Comparison of ENCODE assay signal across 10 cellular contexts in genomic region chr19:11338164-11338563, GRCh38. TPM values are rescaled to one million over a fixed set of nuclear protein-coding genes. Genes with fewer than 3 reads are reported as not detected.
DNase-seq lines count a peak whose midpoint lies in the region; ATAC-seq, FAIRE-seq and TF ChIP-seq lines count a peak whose summit lies in the region.
"Had no signal": no experiment of that assay in that cellular context is flagged by ENCODE, and none has a peak within 500 bp of the region (broad histone marks: within the 10 kb centered on the region; RNA-seq: fewer than 3 reads in every experiment).

No MANE protein-coding gene starts in this region.

- TF ChIP-seq EP300 in A549 (IDR thresholded peaks at IDR 0.05), result no peak

- no peak for TF ChIP-seq RAD21 in A549 (conservative IDR thresholded peaks at IDR 0.05 in 1 of 2, IDR thresholded peaks at IDR 0.05 in 1 of 2)

- H3K27ac ChIP-seq in A549 (peak overlapping the region in 1 of 2 experiments; percentile 95; a peak in 2 of 6 replicates), HL-60 (replicated peaks) (no peak overlapping the region), duodenal mucosa (ENCODE audit: low read depth, low read length) (no peak overlapping the region)
- H3K27ac ChIP-seq: SK-N-MC had no signal

- no peaks in the 10 kb centered on the region for H3K9me3 Mint-ChIP-seq in natural killer cell treated with Interleukin-12 subunit alpha and Interleukin-12 subunit beta and Interleukin-15 and Interleukin-18, amount 100 ng/mL, for 72 hours
- H3K9me3 Mint-ChIP-seq in T-helper 2 cell treated with Interferon-gamma antibody and Interleukin-4, amounts not matched to agents 5 μg/mL and 100 μg/mL, for 36 hours, result no peaks in the 10 kb centered on the region
- no peaks in the 10 kb centered on the region for H3K9me3 Mint-ChIP-seq in effector memory CD8-positive, alpha-beta T cell

- TF ChIP-seq CTCF in A549 (IDR thresholded peaks at IDR 0.05) (no peak), HL-60 (IDR thresholded peaks at IDR 0.05; ENCODE audit: insufficient read depth, low read length) (no peak)

- CTCF ChIA-PET in A549 (lab: Yijun Ruan, JAX), result interaction anchor here (0.8 to 5.0 kb wide), 4 partner anchors 42 to 144 kb away, joined by 3 to 31 read pairs (median 3); partner anchors contain the start of gene TSPAN16

- H3K27me3 ChIP-seq in HL-60 (ENCODE audit: insufficient read depth, poor library complexity, severe bottlenecking), result no peaks in the 10 kb centered on the region
- H3K27me3 ChIP-seq in duodenal mucosa (ENCODE audit: control insufficient read depth in 1 of 2, insufficient read depth in 2 of 2, low read length in 2 of 2), result no peaks in the 10 kb centered on the region

- peak overlapping the region; percentile 74 for H3K4me3 Mint-ChIP-seq in natural killer cell treated with Interleukin-12 subunit alpha and Interleukin-12 subunit beta and Interleukin-15 and Interleukin-18, amount 100 ng/mL, for 72 hours
- no peak overlapping the region for H3K4me3 Mint-ChIP-seq in T-helper 2 cell treated with Interferon-gamma antibody and Interleukin-4, amounts not matched to agents 5 μg/mL and 100 μg/mL, for 36 hours
- H3K4me3 Mint-ChIP-seq in effector memory CD8-positive, alpha-beta T cell, result peak overlapping the region in 1 of 2 donors; percentile 81

- peak overlapping the region in 1 of 2 donors; percentile 63 for H3K27ac Mint-ChIP-seq in natural killer cell treated with Interleukin-12 subunit alpha and Interleukin-12 subunit beta and Interleukin-15 and Interleukin-18, amount 100 ng/mL, for 72 hours
- H3K27ac Mint-ChIP-seq in T-helper 2 cell treated with Interferon-gamma antibody and Interleukin-4, amounts not matched to agents 5 μg/mL and 100 μg/mL, for 36 hours, result no peak overlapping the region
- no peak overlapping the region for H3K27ac Mint-ChIP-seq in effector memory CD8-positive, alpha-beta T cell

- peak overlapping the region; percentile 52 to 74 for H3K9ac ChIP-seq in duodenal mucosa (ENCODE audit: low read depth in 1 of 2, low read length in 2 of 2)

- DNase-seq in A549 (ENCODE audit: low read depth in 1 of 2, low spot score in 1 of 2) (no peak), HL-60 (ENCODE audit: low read depth in 1 of 2, low spot score in 1 of 2) (no peak)
- no peak for DNase-seq in natural killer cell treated with Interleukin-12 subunit alpha and Interleukin-12 subunit beta and Interleukin-15 and Interleukin-18, amount 100 ng/mL, for 72 hours (ENCODE audit: low spot score)
- no peak for DNase-seq in T-helper 2 cell treated with Interferon-gamma antibody and Interleukin-4, amounts not matched to agents 5 μg/mL and 100 μg/mL, for 36 hours (ENCODE audit: low spot score)
- DNase-seq in activated CD8-positive, alpha-beta memory T cell treated with anti-CD3 and anti-CD28 coated beads, Interleukin-2, amount 50 U/mL, for 48 hours, result no peak
- DNase-seq in effector memory CD8-positive, alpha-beta T cell, result no peak
- DNase-seq: stimulated activated CD4-positive, alpha-beta T cell treated with anti-CD3 and anti-CD28 coated beads, Interleukin-12 subunit alpha, Interleukin-12 subunit beta, amount 100 ng/mL, for 4 hours had no signal

- H3K4me1 ChIP-seq in A549, result peaks cover 14% of the 10 kb centered on the region
- H3K4me1 ChIP-seq in duodenal mucosa (ENCODE audit: control insufficient read depth in 1 of 2, insufficient read depth in 2 of 2, low read length in 2 of 2), result peaks cover 9 to 24% of the 10 kb centered on the region in 2 donors

- no peaks in the 10 kb centered on the region for H3K36me3 Mint-ChIP-seq in natural killer cell treated with Interleukin-12 subunit alpha and Interleukin-12 subunit beta and Interleukin-15 and Interleukin-18, amount 100 ng/mL, for 72 hours
- H3K36me3 Mint-ChIP-seq in T-helper 2 cell treated with Interferon-gamma antibody and Interleukin-4, amounts not matched to agents 5 μg/mL and 100 μg/mL, for 36 hours (ENCODE audit: low read depth), result peaks cover 21% of the 10 kb centered on the region
- peaks cover 23% of the 10 kb centered on the region for H3K36me3 Mint-ChIP-seq in effector memory CD8-positive, alpha-beta T cell (ENCODE audit: insufficient read depth)

- TF ChIP-seq POLR2A in A549 (IDR thresholded peaks at IDR 0.05; ENCODE audit: low read length) (no peak), GM18505 (IDR thresholded peaks at IDR 0.05; ENCODE audit: borderline replicate concordance, extremely low read depth, insufficient read depth, insufficient read length) (no peak)

- ATAC-seq in A549, result no peak
- no peak for ATAC-seq in natural killer cell treated with Interleukin-12 subunit alpha and Interleukin-12 subunit beta and Interleukin-15 and Interleukin-18, amount 100 ng/mL, for 72 hours
- no peak for ATAC-seq in GM18505 (IDR thresholded peaks at IDR 0.05; ENCODE audit: unreplicated experiment)
- ATAC-seq in effector memory CD8-positive, alpha-beta T cell (replicated peaks), result no peak

- peaks cover 10 to 19% of the 10 kb centered on the region in 2 donors for H3K4me1 Mint-ChIP-seq in natural killer cell treated with Interleukin-12 subunit alpha and Interleukin-12 subunit beta and Interleukin-15 and Interleukin-18, amount 100 ng/mL, for 72 hours (ENCODE audit: low read depth in 2 of 2)
- H3K4me1 Mint-ChIP-seq in T-helper 2 cell treated with Interferon-gamma antibody and Interleukin-4, amounts not matched to agents 5 μg/mL and 100 μg/mL, for 36 hours (ENCODE audit: low read depth), result peaks cover 17% of the 10 kb centered on the region
- peaks cover 21 to 23% of the 10 kb centered on the region in 2 donors for H3K4me1 Mint-ChIP-seq in effector memory CD8-positive, alpha-beta T cell (ENCODE audit: low read depth in 2 of 2)

- POLR2A ChIA-PET in A549 (lab: Yijun Ruan, JAX), result interaction anchor here (2.4 kb wide), 1 partner anchor 37 kb away, joined by 13 read pairs; the partner anchor contains the start of gene SWSAP1

- 88% methylated on average over 7 of the region's 7 CpGs for WGBS in A549 (ENCODE audit: missing lambda C conversion rate)

- H3K4me3 ChIP-seq in A549 (no peak overlapping the region), HL-60 (replicated peaks; ENCODE audit: insufficient read depth, low read length) (peak overlapping the region; percentile 80), duodenal mucosa (ENCODE audit: low read depth in 1 of 2, low read length in 2 of 2) (peak overlapping the region; percentile 79)

- FAIRE-seq in A549 (lab: Jason Lieb, UNC), result no peak

- H3K9me3 ChIP-seq in A549, result no peaks in the 10 kb centered on the region
- no peaks in the 10 kb centered on the region for H3K9me3 ChIP-seq in duodenal mucosa (ENCODE audit: control insufficient read depth in 1 of 2, low read length in 2 of 2)

- no peaks in the 10 kb centered on the region for H3K27me3 Mint-ChIP-seq in natural killer cell treated with Interleukin-12 subunit alpha and Interleukin-12 subunit beta and Interleukin-15 and Interleukin-18, amount 100 ng/mL, for 72 hours
- H3K27me3 Mint-ChIP-seq in T-helper 2 cell treated with Interferon-gamma antibody and Interleukin-4, amounts not matched to agents 5 μg/mL and 100 μg/mL, for 36 hours (ENCODE audit: low read depth), result no peaks in the 10 kb centered on the region
- H3K27me3 Mint-ChIP-seq in effector memory CD8-positive, alpha-beta T cell, result no peaks in the 10 kb centered on the region

- peaks cover 10 to 31% of the 10 kb centered on the region in 2 donors for H3K36me3 ChIP-seq in duodenal mucosa (ENCODE audit: control insufficient read depth in 1 of 2, insufficient read depth in 2 of 2, low read length in 2 of 2)

- peak overlapping the region; percentile 85 for H3K4me2 ChIP-seq in A549

RNA-seq across cellular contexts. Expression of gene RAB3D, which starts 1.3 kb away (rescaled TPM):
- polyA plus RNA-seq in A549 (2011; rRNA removed) (22.3 and 26.8 TPM in 2 replicates), A549 (2017; fragmentation: RNase III; extraction: RNeasy Plus Mini Kit Qiagen cat#74134 plus additional on column Dnase treatment) (4.1 to 5.6 TPM (median 4.8 TPM) in 3 replicates)
- polyA plus RNA-seq in A549 (2012; cell fraction: cytosol; rRNA removed), result 13.2 and 14.0 TPM in 2 replicates
- 6.9 and 9.4 TPM in 2 replicates for polyA plus RNA-seq in A549 (2012; cell fraction: nucleus; rRNA removed)
- polyA minus RNA-seq in A549 (2011; rRNA and poly(A)+ RNA removed), result 95.2 and 136 TPM in 2 replicates
- 10 to 100 TPM; 17.5 to 33.4 TPM for total RNA-seq in natural killer cell treated with Interleukin-12 subunit alpha and Interleukin-12 subunit beta and Interleukin-15 and Interleukin-18, amount 100 ng/mL, for 72 hours

RNA-seq across cellular contexts. Expression of gene TMEM205, which starts 7.9 kb away (rescaled TPM):
- polyA plus RNA-seq in A549 (2011; rRNA removed) (183 and 230 TPM in 2 replicates), A549 (2017; fragmentation: RNase III; extraction: RNeasy Plus Mini Kit Qiagen cat#74134 plus additional on column Dnase treatment) (91.6 to 92.6 TPM (median 92.3 TPM) in 3 replicates)
- 269 and 277 TPM in 2 replicates for polyA plus RNA-seq in A549 (2012; cell fraction: cytosol; rRNA removed)
- 218 and 264 TPM in 2 replicates for polyA plus RNA-seq in A549 (2012; cell fraction: nucleus; rRNA removed)
- polyA minus RNA-seq in A549 (2011; rRNA and poly(A)+ RNA removed), result 135 and 193 TPM in 2 replicates
- 10 to 100 TPM; 35.8 to 54.3 TPM for total RNA-seq in natural killer cell treated with Interleukin-12 subunit alpha and Interleukin-12 subunit beta and Interleukin-15 and Interleukin-18, amount 100 ng/mL, for 72 hours

RNA-seq across cellular contexts. Expression of gene CCDC159, which starts 8.2 kb away (rescaled TPM):
- polyA plus RNA-seq in A549 (2011; rRNA removed) (11.3 and 12.2 TPM in 2 replicates), A549 (2017; fragmentation: RNase III; extraction: RNeasy Plus Mini Kit Qiagen cat#74134 plus additional on column Dnase treatment) (8.4 to 11.2 TPM (median 8.6 TPM) in 3 replicates)
- polyA plus RNA-seq in A549 (2012; cell fraction: cytosol; rRNA removed), result 7.5 and 7.9 TPM in 2 replicates
- 40.2 and 53.1 TPM in 2 replicates for polyA plus RNA-seq in A549 (2012; cell fraction: nucleus; rRNA removed)
- polyA minus RNA-seq in A549 (2011; rRNA and poly(A)+ RNA removed), result 8.0 and 12.8 TPM in 2 replicates
- total RNA-seq in natural killer cell treated with Interleukin-12 subunit alpha and Interleukin-12 subunit beta and Interleukin-15 and Interleukin-18, amount 100 ng/mL, for 72 hours, result 10 to 100 TPM; 26.5 to 37.8 TPM

RNA-seq across cellular contexts. Expression of gene PLPPR2, which starts 17.1 kb away (rescaled TPM):
- 5.6 and 6.3 TPM in 2 replicates for polyA plus RNA-seq in A549 (2011; rRNA removed)
- 8.6 and 11.8 TPM in 2 replicates for polyA plus RNA-seq in A549 (2012; cell fraction: cytosol; rRNA removed)
- polyA plus RNA-seq in A549 (2012; cell fraction: nucleus; rRNA removed), result 20.2 and 33.1 TPM in 2 replicates
- polyA plus RNA-seq in A549 (2017; fragmentation: RNase III; extraction: RNeasy Plus Mini Kit Qiagen cat#74134 plus additional on column Dnase treatment), result 8.6 to 12.3 TPM (median 9.7 TPM) in 3 replicates
- 4.7 TPM in 2 replicates for polyA minus RNA-seq in A549 (2011; rRNA and poly(A)+ RNA removed)
- total RNA-seq in natural killer cell treated with Interleukin-12 subunit alpha and Interleukin-12 subunit beta and Interleukin-15 and Interleukin-18, amount 100 ng/mL, for 72 hours, result 10 to 100 TPM in 1 of 2 donors, 1 to 10 TPM in 1; 9.4 to 11.3 TPM

RNA-seq across cellular contexts. Expression of gene SWSAP1, which starts 36.3 kb away (rescaled TPM):
- polyA plus RNA-seq in A549 (2011; rRNA removed) (1.2 and 1.3 TPM in 2 replicates), A549 (2017; fragmentation: RNase III; extraction: RNeasy Plus Mini Kit Qiagen cat#74134 plus additional on column Dnase treatment) (1.5 to 1.8 TPM (median 1.5 TPM) in 3 replicates)
- polyA plus RNA-seq in A549 (2012; cell fraction: cytosol; rRNA removed), result 3.0 and 3.6 TPM in 2 replicates
- 2.6 and 3.3 TPM in 2 replicates for polyA plus RNA-seq in A549 (2012; cell fraction: nucleus; rRNA removed)
- 0.33 and 0.88 TPM in 2 replicates for polyA minus RNA-seq in A549 (2011; rRNA and poly(A)+ RNA removed)
- total RNA-seq in natural killer cell treated with Interleukin-12 subunit alpha and Interleukin-12 subunit beta and Interleukin-15 and Interleukin-18, amount 100 ng/mL, for 72 hours, result 1 to 10 TPM; 1.6 to 3.0 TPM
